In the genomic region with DNA sequence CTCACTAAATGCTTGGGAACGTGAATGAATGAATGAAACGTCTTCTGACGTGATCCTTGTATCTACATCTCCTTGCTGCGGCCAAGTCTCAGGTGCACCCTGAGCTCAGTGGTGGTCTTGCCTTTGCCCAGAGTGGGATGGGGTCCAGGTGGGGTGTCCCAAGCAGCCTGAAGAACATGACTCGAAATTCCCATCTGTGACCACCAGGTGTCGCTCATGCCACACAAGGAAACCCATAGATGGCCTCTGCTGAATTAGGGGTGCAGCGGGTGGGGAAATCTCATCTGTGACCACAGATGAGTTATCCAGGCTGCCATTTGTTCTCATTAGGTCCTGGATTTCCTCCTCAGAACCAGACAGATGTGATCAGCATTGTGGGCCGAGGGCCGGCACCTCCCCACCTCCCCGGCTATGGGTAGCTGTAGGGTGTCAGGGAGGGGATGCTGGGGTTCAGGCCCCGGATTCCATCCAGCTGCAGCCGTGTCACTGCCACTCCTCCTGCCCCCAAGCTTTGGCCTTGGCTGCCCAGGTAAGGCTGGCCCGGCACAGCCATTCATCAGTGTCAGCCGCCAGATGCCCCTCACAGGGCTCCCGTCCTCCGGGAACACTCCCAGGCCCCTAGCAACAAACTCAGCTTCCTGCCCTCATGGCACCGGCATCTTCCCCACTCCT, we compare ENCODE assay signal across 8 cellular contexts. TPM values are rescaled to one million over a fixed set of nuclear protein-coding genes. Genes with fewer than 3 reads are reported as not detected.
A peak's percentile ranks its signal among the peaks of the same experiment; 100 is the strongest.
DNase-seq lines count a peak whose midpoint lies in the region; ATAC-seq and TF ChIP-seq lines count a peak whose summit lies in the region.

No MANE protein-coding gene starts in this region.

- H3K4me1 Mint-ChIP-seq in Caco-2 (ENCODE audit: low read depth, unreplicated experiment) (no peaks in the 10 kb centered on the region), neural crest cell (peaks cover 22% of the 10 kb centered on the region)

- POLR2A ChIA-PET in Caco-2 (lab: Charles Lee) (no interaction called here), HEK293T (lab: Yijun Ruan, JAX) (no interaction called here)

- TF ChIP-seq CTCF in Caco-2 (IDR thresholded peaks at IDR 0.05; ENCODE audit: insufficient read depth in 1 of 2, low read depth in 1 of 2, low read length in 1 of 2, severe bottlenecking in 1 of 2, unreplicated experiment in 1 of 2) (peak; percentile 87 to 98), esophagus muscularis mucosa (IDR thresholded peaks at IDR 0.05) (peak; percentile 79 to 95 (median 83)), neural crest cell (conservative IDR thresholded peaks at IDR 0.05) (peak; percentile 98)

- H3K4me1 ChIP-seq in Caco-2 (peaks cover 7% of the 10 kb centered on the region; the same call in 1 of the 2 replicates), esophagus muscularis mucosa (peaks cover 19 to 34% (median 30%) of the 10 kb centered on the region in 4 donors)

- peak overlapping the region in 1 of 4 donors; percentile 80 for H3K27ac ChIP-seq in esophagus muscularis mucosa (replicated peaks in 1 of 4)

- H3K27ac Mint-ChIP-seq in Caco-2 (ENCODE audit: unreplicated experiment) (no peak overlapping the region), neural crest cell (ENCODE audit: unreplicated experiment) (no peak overlapping the region)

- BruUV-seq in Caco-2 (replicated peaks; lab: Mats Ljungman, UMichigan) = no TSS peak

- H3K9me3 ChIP-seq in Caco-2 = no peaks in the 10 kb centered on the region
- no peaks in the 10 kb centered on the region for H3K9me3 ChIP-seq in esophagus muscularis mucosa

- no peak for TF ChIP-seq POLR2A in esophagus muscularis mucosa (IDR thresholded peaks at IDR 0.05; ENCODE audit: low read depth)

- H3K36me3 Mint-ChIP-seq in Caco-2 (ENCODE audit: insufficient read depth, unreplicated experiment) (no peaks in the 10 kb centered on the region), neural crest cell (ENCODE audit: low read depth) (no peaks in the 10 kb centered on the region)

- H3K4me3 Mint-ChIP-seq in Caco-2 (ENCODE audit: unreplicated experiment) = no peak overlapping the region
- H3K4me3 Mint-ChIP-seq in neural crest cell = no peak overlapping the region

- CTCF ChIA-PET in Caco-2 (lab: Charles Lee) = no interaction called here
- CTCF ChIA-PET in HEK293T (lab: Yijun Ruan, JAX) = interaction anchor here (0.6 to 1.1 kb wide), 5 partner anchors 105 to 705 kb away, joined by 3 to 7 read pairs (median 3); no protein-coding TSS in a partner anchor

- 50% methylated on average over 11 of the region's 17 CpGs for WGBS in esophagus muscularis mucosa

- intact Hi-C loops in Caco-2 (cut with micrococcal nuclease; ENCODE audit: unreplicated experiment) (loop anchor here (1.0 to 2.0 kb wide), 2 partner anchors 290 to 436 kb away; a partner anchor contains a TSS), esophagus muscularis mucosa (cut with DNase I) (loop anchor here (5.0 kb wide), 1 partner anchor 1027 kb away; no protein-coding TSS in a partner anchor)

- no peak for ATAC-seq in GM21619 (IDR thresholded peaks at IDR 0.05; ENCODE audit: unreplicated experiment)

- TF ChIP-seq EP300 in esophagus muscularis mucosa (IDR thresholded peaks at IDR 0.05) = no peak

- H3K9me3 Mint-ChIP-seq in Caco-2 (ENCODE audit: unreplicated experiment) (no peaks in the 10 kb centered on the region), neural crest cell (no peaks in the 10 kb centered on the region)

- no peaks in the 10 kb centered on the region for H3K27me3 ChIP-seq in Caco-2 (replicated peaks; ENCODE audit: control insufficient read depth, insufficient read depth, low read length)
- peaks cover 0 to 4% (median 0%) of the 10 kb centered on the region in 4 donors for H3K27me3 ChIP-seq in esophagus muscularis mucosa

- H3K27me3 Mint-ChIP-seq in Caco-2 (ENCODE audit: insufficient read depth, unreplicated experiment) (no peaks in the 10 kb centered on the region), neural crest cell (ENCODE audit: low read depth) (no peaks in the 10 kb centered on the region)

- H3K4me3 ChIP-seq in Caco-2 (ENCODE audit: low read depth, low read length) (no peak overlapping the region), esophagus muscularis mucosa (no peak overlapping the region)

- H3K36me3 ChIP-seq in Caco-2 (ENCODE audit: control insufficient read depth, insufficient read depth, low read length) (no peaks in the 10 kb centered on the region), esophagus muscularis mucosa (no peaks in the 10 kb centered on the region)

- DNase-seq in Caco-2 (peak; percentile 63 to 74), HEK293T (ENCODE audit: extremely low spot score) (peak; percentile 73), OCI-M1 (lab: John Stamatoyannopoulos, UW) (peak; percentile 57), esophagus muscularis mucosa (ENCODE audit: extremely low spot score) (no peak), neural crest cell (ENCODE audit: low read depth, low spot score) (peak; percentile 78), stromal cell of bone marrow (ENCODE audit: low read depth) (peak; percentile 47)
- DNase-seq in activated T-cell treated with anti-CD3 and anti-CD28 coated beads, Interleukin-2, amount 50 U/mL, for 1 hour = peak; percentile 79

TF ChIP-seq in HEK293T, 16 proteins besides CTCF, POLR2A, EP300 and RAD21:
- TF ChIP-seq CTBP1 (IDR thresholded peaks at IDR 0.05; ENCODE audit: borderline replicate concordance) = no peak
- TF ChIP-seq, protein P1, sequence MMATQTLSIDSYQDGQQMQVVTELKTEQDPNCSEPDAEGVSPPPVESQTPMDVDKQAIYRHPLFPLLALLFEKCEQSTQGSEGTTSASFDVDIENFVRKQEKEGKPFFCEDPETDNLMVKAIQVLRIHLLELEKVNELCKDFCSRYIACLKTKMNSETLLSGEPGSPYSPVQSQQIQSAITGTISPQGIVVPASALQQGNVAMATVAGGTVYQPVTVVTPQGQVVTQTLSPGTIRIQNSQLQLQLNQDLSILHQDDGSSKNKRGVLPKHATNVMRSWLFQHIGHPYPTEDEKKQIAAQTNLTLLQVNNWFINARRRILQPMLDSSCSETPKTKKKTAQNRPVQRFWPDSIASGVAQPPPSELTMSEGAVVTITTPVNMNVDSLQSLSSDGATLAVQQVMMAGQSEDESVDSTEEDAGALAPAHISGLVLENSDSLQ (IDR thresholded peaks at IDR 0.05) = no peak
- no peak for TF ChIP-seq SP1 (IDR thresholded peaks at IDR 0.05)
- TF ChIP-seq LEF1 (IDR thresholded peaks at IDR 0.05; ENCODE audit: borderline replicate concordance) = no peak
- no peak for TF ChIP-seq ELF4 (IDR thresholded peaks at IDR 0.05)
- no peak for TF ChIP-seq NFRKB (IDR thresholded peaks at IDR 0.05)
- no peak for TF ChIP-seq TARDBP (IDR thresholded peaks at IDR 0.05)
- TF ChIP-seq FOXM1 (IDR thresholded peaks at IDR 0.05; ENCODE audit: borderline replicate concordance) = no peak
- no peak for TF ChIP-seq SUZ12 (IDR thresholded peaks at IDR 0.05)
- no peak for TF ChIP-seq L3MBTL2 (conservative IDR thresholded peaks at IDR 0.05)
- TF ChIP-seq FOXA1 (IDR thresholded peaks at IDR 0.05) = no peak
- TF ChIP-seq HDGF (IDR thresholded peaks at IDR 0.05; ENCODE audit: borderline replicate concordance) = no peak
- TF ChIP-seq BHLHE40 (IDR thresholded peaks at IDR 0.05; ENCODE audit: borderline replicate concordance) = no peak
- TF ChIP-seq FOXK2 (IDR thresholded peaks at IDR 0.05) = no peak
- TF ChIP-seq ARNT (IDR thresholded peaks at IDR 0.05) = no peak
TF ChIP-seq in HEK293T: peak in this region for 0.

RNA-seq across cellular contexts. Expression of a gene that starts 21.0 kb away (rescaled TPM):
- 59.3 and 63.8 TPM in 2 replicates for total RNA-seq in Caco-2 (2022)
- total RNA-seq in esophagus muscularis mucosa = 10 to 100 TPM; 25.3 to 61.8 (median 38.9) TPM
- total RNA-seq in neural crest cell = 62.5 and 63.5 TPM in 2 replicates
